In genomic region chr2:200525551-200525881, GRCh38 we compare ENCODE assay signal across 1 cellular context.
TF ChIP-seq lines count a peak whose summit lies in the region.

No MANE protein-coding gene starts in this region.

TF ChIP-seq in K562, 482 proteins besides CTCF, POLR2A, EP300 and RAD21 (continued from another document):
- no peak for TF ChIP-seq NFE2L1 (tag; IDR thresholded peaks at IDR 0.05; ENCODE audit: borderline replicate concordance, low read depth)
- no peak for TF ChIP-seq HOMEZ (CRISPR knock-in tag; IDR thresholded peaks at IDR 0.05)
- TF ChIP-seq MLLT1 (IDR thresholded peaks at IDR 0.05): no peak
